Comparison of ENCODE assay signal across 9 cellular contexts in genomic region chr22:46354176-46354992, GRCh38.
"Had no signal": no experiment of that assay in that cellular context is flagged by ENCODE, and none has a peak within 500 bp of the region (broad histone marks: within the 10 kb centered on the region; RNA-seq: fewer than 3 reads in every experiment).

No MANE protein-coding gene starts in this region.

- H3K4me1 Mint-ChIP-seq: activated CD4-positive, alpha-beta T cell treated with anti-CD3 and anti-CD28 coated beads for 36 hours had no signal

- H3K4me1 ChIP-seq: tibial nerve had no signal

- H3K27ac ChIP-seq: tibial nerve, VCaP had no signal

- H3K27ac Mint-ChIP-seq: activated CD4-positive, alpha-beta T cell treated with anti-CD3 and anti-CD28 coated beads for 36 hours; activated CD8-positive, alpha-beta T cell treated with anti-CD3 and anti-CD28 coated beads, Interleukin-2, amount 10 ng/mL, durations not matched to agents 7 days and 5 days had no signal

- H3K4me3 Mint-ChIP-seq: activated CD4-positive, alpha-beta T cell treated with anti-CD3 and anti-CD28 coated beads for 36 hours; activated CD8-positive, alpha-beta T cell treated with anti-CD3 and anti-CD28 coated beads, Interleukin-2, amount 10 ng/mL, durations not matched to agents 7 days and 5 days; naive thymus-derived CD4-positive, alpha-beta T cell had no signal

- H3K4me3 ChIP-seq: tibial nerve had no signal

- FAIRE-seq: frontal cortex, small intestine had no signal

- DNase-seq: retina, small intestine, T-helper 9 cell had no signal

- H3K27me3 ChIP-seq: tibial nerve had no signal

- H3K27me3 Mint-ChIP-seq: activated CD4-positive, alpha-beta T cell treated with anti-CD3 and anti-CD28 coated beads for 36 hours; naive thymus-derived CD4-positive, alpha-beta T cell had no signal

- H3K9me3 ChIP-seq: tibial nerve had no signal
